1 cellular context compared by ENCODE assay signal in the genomic region with DNA sequence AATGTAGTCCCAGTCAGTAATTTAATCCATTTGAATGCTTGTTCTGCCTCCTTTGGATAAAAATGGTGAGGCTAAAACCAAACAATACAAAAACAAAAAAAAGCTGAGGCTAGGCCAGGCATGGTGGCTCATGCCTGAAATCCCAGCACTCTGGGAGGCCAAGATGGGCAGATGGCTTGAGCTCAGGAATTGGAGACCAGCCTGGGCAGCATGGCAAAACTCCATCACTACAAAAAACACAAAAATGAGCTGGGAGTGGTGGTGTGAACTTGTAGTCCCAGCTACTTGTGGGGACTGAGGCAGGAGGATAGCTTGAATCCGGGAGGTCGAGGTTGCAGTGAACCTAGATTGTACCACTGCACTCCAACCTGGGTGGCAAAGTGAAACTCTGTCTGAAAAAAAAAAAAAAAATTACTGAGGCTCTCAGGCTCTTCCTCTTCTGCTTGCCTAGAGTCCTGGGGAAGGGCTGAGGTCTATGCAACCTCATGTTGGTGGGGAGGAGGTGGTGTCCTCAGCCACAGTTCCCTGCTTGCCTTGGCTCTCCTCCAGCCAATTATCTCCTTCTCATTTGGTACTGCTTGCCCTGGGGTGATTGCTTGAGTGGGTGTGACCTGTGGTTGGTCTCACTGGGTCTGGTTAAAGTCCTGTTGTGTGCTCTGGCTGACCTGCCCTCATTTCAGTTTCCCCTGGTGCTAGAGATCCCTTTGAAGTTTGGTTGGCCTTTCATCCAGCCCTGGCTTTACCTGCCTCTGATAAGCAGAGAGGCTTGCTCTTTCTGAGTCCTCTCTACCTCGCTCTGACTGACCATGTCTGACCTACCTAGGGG.
A peak's percentile ranks its signal among the peaks of the same experiment; 100 is the strongest.
TF ChIP-seq lines count a peak whose summit lies in the region.

No MANE protein-coding gene starts in this region.

TF ChIP-seq in HepG2, 621 proteins besides CTCF, POLR2A, EP300 and RAD21 (continued from another document and continues in another):
- TF ChIP-seq, protein P1, sequence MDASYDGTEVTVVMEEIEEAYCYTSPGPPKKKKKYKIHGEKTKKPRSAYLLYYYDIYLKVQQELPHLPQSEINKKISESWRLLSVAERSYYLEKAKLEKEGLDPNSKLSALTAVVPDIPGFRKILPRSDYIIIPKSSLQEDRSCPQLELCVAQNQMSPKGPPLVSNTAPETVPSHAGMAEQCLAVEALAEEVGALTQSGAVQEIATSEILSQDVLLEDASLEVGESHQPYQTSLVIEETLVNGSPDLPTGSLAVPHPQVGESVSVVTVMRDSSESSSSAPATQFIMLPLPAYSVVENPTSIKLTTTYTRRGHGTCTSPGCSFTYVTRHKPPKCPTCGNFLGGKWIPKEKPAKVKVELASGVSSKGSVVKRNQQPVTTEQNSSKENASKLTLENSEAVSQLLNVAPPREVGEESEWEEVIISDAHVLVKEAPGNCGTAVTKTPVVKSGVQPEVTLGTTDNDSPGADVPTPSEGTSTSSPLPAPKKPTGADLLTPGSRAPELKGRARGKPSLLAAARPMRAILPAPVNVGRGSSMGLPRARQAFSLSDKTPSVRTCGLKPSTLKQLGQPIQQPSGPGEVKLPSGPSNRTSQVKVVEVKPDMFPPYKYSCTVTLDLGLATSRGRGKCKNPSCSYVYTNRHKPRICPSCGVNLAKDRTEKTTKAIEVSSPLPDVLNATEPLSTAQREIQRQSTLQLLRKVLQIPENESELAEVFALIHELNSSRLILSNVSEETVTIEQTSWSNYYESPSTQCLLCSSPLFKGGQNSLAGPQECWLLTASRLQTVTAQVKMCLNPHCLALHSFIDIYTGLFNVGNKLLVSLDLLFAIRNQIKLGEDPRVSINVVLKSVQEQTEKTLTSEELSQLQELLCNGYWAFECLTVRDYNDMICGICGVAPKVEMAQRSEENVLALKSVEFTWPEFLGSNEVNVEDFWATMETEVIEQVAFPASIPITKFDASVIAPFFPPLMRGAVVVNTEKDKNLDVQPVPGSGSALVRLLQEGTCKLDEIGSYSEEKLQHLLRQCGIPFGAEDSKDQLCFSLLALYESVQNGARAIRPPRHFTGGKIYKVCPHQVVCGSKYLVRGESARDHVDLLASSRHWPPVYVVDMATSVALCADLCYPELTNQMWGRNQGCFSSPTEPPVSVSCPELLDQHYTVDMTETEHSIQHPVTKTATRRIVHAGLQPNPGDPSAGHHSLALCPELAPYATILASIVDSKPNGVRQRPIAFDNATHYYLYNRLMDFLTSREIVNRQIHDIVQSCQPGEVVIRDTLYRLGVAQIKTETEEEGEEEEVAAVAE (CRISPR knock-in tag; IDR thresholded peaks at IDR 0.05; ENCODE audit: borderline replicate concordance) = no peak
- TF ChIP-seq NCOR1 (IDR thresholded peaks at IDR 0.05; ENCODE audit: borderline replicate concordance, low read length) (peak; percentile 42; the same call in 1 of the 2 replicates), ZNF33B (CRISPR knock-in tag; IDR thresholded peaks at IDR 0.05) (no peak), SMARCE1 (IDR thresholded peaks at IDR 0.05; ENCODE audit: borderline replicate concordance) (no peak), ZNF343 (CRISPR knock-in tag; IDR thresholded peaks at IDR 0.05) (no peak), KAT8 (CRISPR knock-in tag; IDR thresholded peaks at IDR 0.05) (no peak), KDM2A (CRISPR knock-in tag; IDR thresholded peaks at IDR 0.05; ENCODE audit: borderline replicate concordance, low read depth) (no peak), RBFOX2 (IDR thresholded peaks at IDR 0.05; ENCODE audit: low read depth, low read length) (no peak), CREM (IDR thresholded peaks at IDR 0.05) (peak; percentile 48; the same call in 1 of the 2 replicates), CREM (CRISPR knock-in tag; IDR thresholded peaks at IDR 0.05) (no peak), TGIF2 (CRISPR knock-in tag; IDR thresholded peaks at IDR 0.05) (no peak), SOX13 (IDR thresholded peaks at IDR 0.05) (no peak), SOX13 (CRISPR knock-in tag; conservative IDR thresholded peaks at IDR 0.05 in 1 of 2, IDR thresholded peaks at IDR 0.05 in 1 of 2) (peak in 1 of 2 experiments; percentile 67; a peak in 2 of 4 replicates), POLR2AphosphoS5 (IDR thresholded peaks at IDR 0.05; ENCODE audit: low read depth, low read length) (no peak), GLI4 (CRISPR knock-in tag; IDR thresholded peaks at IDR 0.05; ENCODE audit: borderline replicate concordance) (no peak), TOPORS (CRISPR knock-in tag; IDR thresholded peaks at IDR 0.05) (no peak), CC2D1A (CRISPR knock-in tag; IDR thresholded peaks at IDR 0.05) (no peak), ZNF619 (CRISPR knock-in tag; IDR thresholded peaks at IDR 0.05) (no peak; the same call in 1 of the 2 replicates), HDAC6 (IDR thresholded peaks at IDR 0.05; ENCODE audit: low read depth, low read length) (no peak), RARG (CRISPR knock-in tag; IDR thresholded peaks at IDR 0.05; ENCODE audit: low read depth) (no peak), ZFP82 (CRISPR knock-in tag; IDR thresholded peaks at IDR 0.05; ENCODE audit: borderline replicate concordance) (no peak), GTF2F1 (IDR thresholded peaks at IDR 0.05; ENCODE audit: low read length) (no peak), TCF7L2 (IDR thresholded peaks at IDR 0.05; ENCODE audit: low read depth, low read length) (peak; percentile 72; the same call in 1 of the 2 replicates), ZSCAN20 (CRISPR knock-in tag; IDR thresholded peaks at IDR 0.05; ENCODE audit: borderline replicate concordance) (no peak), ZNF253 (CRISPR knock-in tag; IDR thresholded peaks at IDR 0.05; ENCODE audit: borderline replicate concordance) (no peak), HIVEP1 (CRISPR knock-in tag; IDR thresholded peaks at IDR 0.05) (no peak), ZNF432 (CRISPR knock-in tag; IDR thresholded peaks at IDR 0.05; ENCODE audit: borderline replicate concordance) (no peak), ELF1 (CRISPR knock-in tag; IDR thresholded peaks at IDR 0.05) (no peak), ZNF34 (CRISPR knock-in tag; IDR thresholded peaks at IDR 0.05; ENCODE audit: borderline replicate concordance) (0 out of 2 replicates have a peak, but pooled peaks have one; percentile 36), ZNF160 (CRISPR knock-in tag; IDR thresholded peaks at IDR 0.05) (no peak), ZNF329 (CRISPR knock-in tag; IDR thresholded peaks at IDR 0.05; ENCODE audit: low read depth) (no peak), SETDB1 (CRISPR knock-in tag; IDR thresholded peaks at IDR 0.05; ENCODE audit: borderline replicate concordance) (no peak), IRX3 (CRISPR knock-in tag; IDR thresholded peaks at IDR 0.05; ENCODE audit: borderline replicate concordance, low read depth) (no peak), ISL2 (CRISPR knock-in tag; IDR thresholded peaks at IDR 0.05) (peak; percentile 79)
- TF ChIP-seq, protein P2, sequence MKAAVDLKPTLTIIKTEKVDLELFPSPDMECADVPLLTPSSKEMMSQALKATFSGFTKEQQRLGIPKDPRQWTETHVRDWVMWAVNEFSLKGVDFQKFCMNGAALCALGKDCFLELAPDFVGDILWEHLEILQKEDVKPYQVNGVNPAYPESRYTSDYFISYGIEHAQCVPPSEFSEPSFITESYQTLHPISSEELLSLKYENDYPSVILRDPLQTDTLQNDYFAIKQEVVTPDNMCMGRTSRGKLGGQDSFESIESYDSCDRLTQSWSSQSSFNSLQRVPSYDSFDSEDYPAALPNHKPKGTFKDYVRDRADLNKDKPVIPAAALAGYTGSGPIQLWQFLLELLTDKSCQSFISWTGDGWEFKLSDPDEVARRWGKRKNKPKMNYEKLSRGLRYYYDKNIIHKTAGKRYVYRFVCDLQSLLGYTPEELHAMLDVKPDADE (CRISPR knock-in tag; IDR thresholded peaks at IDR 0.05) = no peak
- TF ChIP-seq, protein P3, sequence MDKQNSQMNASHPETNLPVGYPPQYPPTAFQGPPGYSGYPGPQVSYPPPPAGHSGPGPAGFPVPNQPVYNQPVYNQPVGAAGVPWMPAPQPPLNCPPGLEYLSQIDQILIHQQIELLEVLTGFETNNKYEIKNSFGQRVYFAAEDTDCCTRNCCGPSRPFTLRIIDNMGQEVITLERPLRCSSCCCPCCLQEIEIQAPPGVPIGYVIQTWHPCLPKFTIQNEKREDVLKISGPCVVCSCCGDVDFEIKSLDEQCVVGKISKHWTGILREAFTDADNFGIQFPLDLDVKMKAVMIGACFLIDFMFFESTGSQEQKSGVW (CRISPR knock-in tag; IDR thresholded peaks at IDR 0.05; ENCODE audit: borderline replicate concordance) = no peak
- TF ChIP-seq, protein P4, sequence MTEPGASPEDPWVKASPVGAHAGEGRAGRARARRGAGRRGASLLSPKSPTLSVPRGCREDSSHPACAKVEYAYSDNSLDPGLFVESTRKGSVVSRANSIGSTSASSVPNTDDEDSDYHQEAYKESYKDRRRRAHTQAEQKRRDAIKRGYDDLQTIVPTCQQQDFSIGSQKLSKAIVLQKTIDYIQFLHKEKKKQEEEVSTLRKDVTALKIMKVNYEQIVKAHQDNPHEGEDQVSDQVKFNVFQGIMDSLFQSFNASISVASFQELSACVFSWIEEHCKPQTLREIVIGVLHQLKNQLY (CRISPR knock-in tag; IDR thresholded peaks at IDR 0.05) = no peak
- TF ChIP-seq, protein P5, sequence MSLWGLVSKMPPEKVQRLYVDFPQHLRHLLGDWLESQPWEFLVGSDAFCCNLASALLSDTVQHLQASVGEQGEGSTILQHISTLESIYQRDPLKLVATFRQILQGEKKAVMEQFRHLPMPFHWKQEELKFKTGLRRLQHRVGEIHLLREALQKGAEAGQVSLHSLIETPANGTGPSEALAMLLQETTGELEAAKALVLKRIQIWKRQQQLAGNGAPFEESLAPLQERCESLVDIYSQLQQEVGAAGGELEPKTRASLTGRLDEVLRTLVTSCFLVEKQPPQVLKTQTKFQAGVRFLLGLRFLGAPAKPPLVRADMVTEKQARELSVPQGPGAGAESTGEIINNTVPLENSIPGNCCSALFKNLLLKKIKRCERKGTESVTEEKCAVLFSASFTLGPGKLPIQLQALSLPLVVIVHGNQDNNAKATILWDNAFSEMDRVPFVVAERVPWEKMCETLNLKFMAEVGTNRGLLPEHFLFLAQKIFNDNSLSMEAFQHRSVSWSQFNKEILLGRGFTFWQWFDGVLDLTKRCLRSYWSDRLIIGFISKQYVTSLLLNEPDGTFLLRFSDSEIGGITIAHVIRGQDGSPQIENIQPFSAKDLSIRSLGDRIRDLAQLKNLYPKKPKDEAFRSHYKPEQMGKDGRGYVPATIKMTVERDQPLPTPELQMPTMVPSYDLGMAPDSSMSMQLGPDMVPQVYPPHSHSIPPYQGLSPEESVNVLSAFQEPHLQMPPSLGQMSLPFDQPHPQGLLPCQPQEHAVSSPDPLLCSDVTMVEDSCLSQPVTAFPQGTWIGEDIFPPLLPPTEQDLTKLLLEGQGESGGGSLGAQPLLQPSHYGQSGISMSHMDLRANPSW (CRISPR knock-in tag; IDR thresholded peaks at IDR 0.05; ENCODE audit: borderline replicate concordance) = no peak
- TF ChIP-seq, protein P6, sequence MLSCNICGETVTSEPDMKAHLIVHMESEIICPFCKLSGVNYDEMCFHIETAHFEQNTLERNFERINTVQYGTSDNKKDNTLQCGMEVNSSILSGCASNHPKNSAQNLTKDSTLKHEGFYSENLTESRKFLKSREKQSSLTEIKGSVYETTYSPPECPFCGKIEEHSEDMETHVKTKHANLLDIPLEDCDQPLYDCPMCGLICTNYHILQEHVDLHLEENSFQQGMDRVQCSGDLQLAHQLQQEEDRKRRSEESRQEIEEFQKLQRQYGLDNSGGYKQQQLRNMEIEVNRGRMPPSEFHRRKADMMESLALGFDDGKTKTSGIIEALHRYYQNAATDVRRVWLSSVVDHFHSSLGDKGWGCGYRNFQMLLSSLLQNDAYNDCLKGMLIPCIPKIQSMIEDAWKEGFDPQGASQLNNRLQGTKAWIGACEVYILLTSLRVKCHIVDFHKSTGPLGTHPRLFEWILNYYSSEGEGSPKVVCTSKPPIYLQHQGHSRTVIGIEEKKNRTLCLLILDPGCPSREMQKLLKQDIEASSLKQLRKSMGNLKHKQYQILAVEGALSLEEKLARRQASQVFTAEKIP (CRISPR knock-in tag; IDR thresholded peaks at IDR 0.05; ENCODE audit: borderline replicate concordance) = no peak
- TF ChIP-seq, protein P7, sequence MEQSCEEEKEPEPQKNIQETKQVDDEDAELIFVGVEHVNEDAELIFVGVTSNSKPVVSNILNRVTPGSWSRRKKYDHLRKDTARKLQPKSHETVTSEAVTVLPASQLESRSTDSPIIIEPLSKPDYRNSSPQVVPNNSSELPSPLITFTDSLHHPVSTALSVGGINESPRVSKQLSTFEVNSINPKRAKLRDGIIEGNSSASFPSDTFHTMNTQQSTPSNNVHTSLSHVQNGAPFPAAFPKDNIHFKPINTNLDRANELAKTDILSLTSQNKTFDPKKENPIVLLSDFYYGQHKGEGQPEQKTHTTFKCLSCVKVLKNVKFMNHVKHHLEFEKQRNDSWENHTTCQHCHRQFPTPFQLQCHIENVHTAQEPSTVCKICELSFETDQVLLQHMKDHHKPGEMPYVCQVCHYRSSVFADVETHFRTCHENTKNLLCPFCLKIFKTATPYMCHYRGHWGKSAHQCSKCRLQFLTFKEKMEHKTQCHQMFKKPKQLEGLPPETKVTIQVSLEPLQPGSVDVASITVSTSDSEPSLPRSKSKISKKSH (CRISPR knock-in tag; IDR thresholded peaks at IDR 0.05; ENCODE audit: borderline replicate concordance) = no peak
- TF ChIP-seq, protein P8, sequence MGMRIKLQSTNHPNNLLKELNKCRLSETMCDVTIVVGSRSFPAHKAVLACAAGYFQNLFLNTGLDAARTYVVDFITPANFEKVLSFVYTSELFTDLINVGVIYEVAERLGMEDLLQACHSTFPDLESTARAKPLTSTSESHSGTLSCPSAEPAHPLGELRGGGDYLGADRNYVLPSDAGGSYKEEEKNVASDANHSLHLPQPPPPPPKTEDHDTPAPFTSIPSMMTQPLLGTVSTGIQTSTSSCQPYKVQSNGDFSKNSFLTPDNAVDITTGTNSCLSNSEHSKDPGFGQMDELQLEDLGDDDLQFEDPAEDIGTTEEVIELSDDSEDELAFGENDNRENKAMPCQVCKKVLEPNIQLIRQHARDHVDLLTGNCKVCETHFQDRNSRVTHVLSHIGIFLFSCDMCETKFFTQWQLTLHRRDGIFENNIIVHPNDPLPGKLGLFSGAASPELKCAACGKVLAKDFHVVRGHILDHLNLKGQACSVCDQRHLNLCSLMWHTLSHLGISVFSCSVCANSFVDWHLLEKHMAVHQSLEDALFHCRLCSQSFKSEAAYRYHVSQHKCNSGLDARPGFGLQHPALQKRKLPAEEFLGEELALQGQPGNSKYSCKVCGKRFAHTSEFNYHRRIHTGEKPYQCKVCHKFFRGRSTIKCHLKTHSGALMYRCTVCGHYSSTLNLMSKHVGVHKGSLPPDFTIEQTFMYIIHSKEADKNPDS (CRISPR knock-in tag; IDR thresholded peaks at IDR 0.05) = no peak
- TF ChIP-seq, protein P9, sequence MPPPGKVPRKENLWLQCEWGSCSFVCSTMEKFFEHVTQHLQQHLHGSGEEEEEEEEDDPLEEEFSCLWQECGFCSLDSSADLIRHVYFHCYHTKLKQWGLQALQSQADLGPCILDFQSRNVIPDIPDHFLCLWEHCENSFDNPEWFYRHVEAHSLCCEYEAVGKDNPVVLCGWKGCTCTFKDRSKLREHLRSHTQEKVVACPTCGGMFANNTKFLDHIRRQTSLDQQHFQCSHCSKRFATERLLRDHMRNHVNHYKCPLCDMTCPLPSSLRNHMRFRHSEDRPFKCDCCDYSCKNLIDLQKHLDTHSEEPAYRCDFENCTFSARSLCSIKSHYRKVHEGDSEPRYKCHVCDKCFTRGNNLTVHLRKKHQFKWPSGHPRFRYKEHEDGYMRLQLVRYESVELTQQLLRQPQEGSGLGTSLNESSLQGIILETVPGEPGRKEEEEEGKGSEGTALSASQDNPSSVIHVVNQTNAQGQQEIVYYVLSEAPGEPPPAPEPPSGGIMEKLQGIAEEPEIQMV (CRISPR knock-in tag; IDR thresholded peaks at IDR 0.05; ENCODE audit: low read depth) = no peak
- TF ChIP-seq, protein P10, sequence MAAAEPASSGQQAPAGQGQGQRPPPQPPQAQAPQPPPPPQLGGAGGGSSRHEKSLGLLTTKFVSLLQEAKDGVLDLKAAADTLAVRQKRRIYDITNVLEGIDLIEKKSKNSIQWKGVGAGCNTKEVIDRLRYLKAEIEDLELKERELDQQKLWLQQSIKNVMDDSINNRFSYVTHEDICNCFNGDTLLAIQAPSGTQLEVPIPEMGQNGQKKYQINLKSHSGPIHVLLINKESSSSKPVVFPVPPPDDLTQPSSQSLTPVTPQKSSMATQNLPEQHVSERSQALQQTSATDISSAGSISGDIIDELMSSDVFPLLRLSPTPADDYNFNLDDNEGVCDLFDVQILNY (CRISPR knock-in tag; conservative IDR thresholded peaks at IDR 0.05) = no peak
